Comparison of ENCODE assay signal across 14 cellular contexts in the genomic region with DNA sequence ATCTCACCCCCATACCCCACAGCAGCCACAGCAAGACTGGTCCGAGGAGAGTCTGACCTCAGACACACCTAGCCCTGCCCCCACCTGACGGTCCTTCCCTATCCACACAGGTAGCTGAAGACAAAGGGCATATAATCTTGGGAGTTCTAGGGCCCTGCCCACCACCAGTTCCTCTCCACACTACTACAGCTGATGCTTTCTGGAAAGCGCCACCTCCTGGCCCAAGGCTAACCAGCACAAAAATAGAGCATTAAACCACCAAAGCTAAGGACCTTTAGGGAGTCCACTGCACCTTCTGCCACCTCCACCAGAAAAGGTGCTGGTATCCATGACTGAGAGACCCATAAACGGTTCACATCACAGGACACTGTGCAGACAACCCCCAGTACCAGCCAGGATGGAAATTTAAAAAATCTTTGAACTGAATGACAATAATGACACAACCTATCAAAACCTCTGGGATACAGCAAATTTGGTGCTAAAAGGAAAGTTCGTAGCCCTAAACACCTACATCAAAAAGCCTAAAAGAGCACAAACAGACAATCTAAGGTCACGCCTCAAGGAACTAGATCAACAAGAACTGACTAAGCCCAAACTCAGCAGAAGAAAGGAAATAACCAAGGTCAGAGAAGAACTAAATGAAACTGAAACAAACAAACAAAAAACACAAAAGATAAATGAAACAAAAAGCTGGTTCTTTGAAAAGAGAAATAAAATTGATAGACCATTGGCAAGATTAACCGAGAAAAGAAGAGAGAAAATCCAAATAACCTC.
DNase-seq lines count a peak whose midpoint lies in the region; ATAC-seq, FAIRE-seq and TF ChIP-seq lines count a peak whose summit lies in the region.
"Had no signal": no experiment of that assay in that cellular context is flagged by ENCODE, and none has a peak within 500 bp of the region (broad histone marks: within the 10 kb centered on the region; RNA-seq: fewer than 3 reads in every experiment).

No MANE protein-coding gene starts in this region.

- FAIRE-seq in GM12878 (lab: Jason Lieb, UNC) = no peak

- RAD21 ChIA-PET in GM12878 (lab: Charles Lee; ENCODE audit: unreplicated experiment) = interaction anchor here (1.2 to 1.3 kb wide), 2 partner anchors 8 to 95 kb away, joined by 3 read pairs; no protein-coding TSS in a partner anchor

- no peak for TF ChIP-seq RAD21 in GM12878 (IDR thresholded peaks at IDR 0.05; ENCODE audit: insufficient read depth, low read depth, low read length)

- H3K4me2 ChIP-seq in PC-3 (ENCODE audit: low read length) = no peak overlapping the region
- no peak overlapping the region for H3K4me2 ChIP-seq in GM12878 (ENCODE audit: control insufficient read depth, insufficient read depth)

- CTCF ChIA-PET in PC-3 (lab: Charles Lee) (no interaction called here), GM12878 (lab: Yijun Ruan, JAX) (interaction anchor here (1.0 to 3.3 kb wide), 4 partner anchors 8 to 1310 kb away, joined by 3 to 23 read pairs (median 4); no protein-coding TSS in a partner anchor)

- H3K4me3 ChIP-seq in PC-3 (ENCODE audit: low read length) (no peak overlapping the region), GM12878 (no peak overlapping the region)
- H3K4me3 ChIP-seq: HAP-1, thyroid gland had no signal

- 29% methylated on average over 7 of the region's 7 CpGs for WGBS in GM12878 (ENCODE audit: insufficient coverage, insufficient replicate concordance, low lambda C conversion rate, missing lambda C conversion rate)

- peak overlapping the region; percentile 62 for H3K4me3 Mint-ChIP-seq in natural killer cell treated with Interleukin-12 subunit alpha and Interleukin-12 subunit beta and Interleukin-15 and Interleukin-18, amount 100 ng/mL, for 72 hours
- no peak overlapping the region for H3K4me3 Mint-ChIP-seq in natural killer cell
- H3K4me3 Mint-ChIP-seq: nephron had no signal

- no peaks in the 10 kb centered on the region for H3K36me3 ChIP-seq in PC-3 (ENCODE audit: low read depth, low read length)
- H3K36me3 ChIP-seq in GM12878 (ENCODE audit: control insufficient read depth in 2 of 2, insufficient read depth in 2 of 2, low read length in 1 of 2) = no peaks in the 10 kb centered on the region
- H3K36me3 ChIP-seq: HAP-1, thyroid gland had no signal

- intact Hi-C loops in natural killer cell (cut with micrococcal nuclease) (no loop called here), PC-3 (cut with micrococcal nuclease) (loop anchor here (5.0 kb wide), 1 partner anchor 83 kb away; no protein-coding TSS in a partner anchor), GM12878 (cut with micrococcal nuclease; ENCODE audit: unreplicated experiment) (no loop called here)

- TF ChIP-seq CTCF in natural killer cell (IDR thresholded peaks at IDR 0.05) (no peak), PC-3 (conservative IDR thresholded peaks at IDR 0.05; ENCODE audit: low read depth, low read length) (peak; percentile 52), GM12878 (IDR thresholded peaks at IDR 0.05 in 2 of 3, conservative IDR thresholded peaks at IDR 0.05 in 1 of 3; ENCODE audit: control insufficient read depth in 2 of 3, extremely low read depth in 1 of 3, insufficient read depth in 1 of 3, low read depth in 3 of 3, low read length in 3 of 3) (0 out of 6 replicates have a peak, but pooled peaks of 2 of the 3 experiments have one; percentile 13 to 21)

- TF ChIP-seq EP300 in GM12878 (IDR thresholded peaks at IDR 0.05; ENCODE audit: borderline replicate concordance in 1 of 2, control insufficient read depth in 1 of 2, low read depth in 2 of 2, low read length in 2 of 2) = no peak

- TF ChIP-seq POLR2A in GM12878 (IDR thresholded peaks at IDR 0.05; ENCODE audit: low read depth, low read length) = no peak

- H2AFZ ChIP-seq in PC-3 (ENCODE audit: low read length) (no peak overlapping the region), GM12878 (ENCODE audit: control insufficient read depth, low read depth, low read length) (no peak overlapping the region)

- H3K27ac ChIP-seq in PC-3 (ENCODE audit: low read length) (no peak overlapping the region), GM12878 (ENCODE audit: control insufficient read depth, insufficient read depth) (no peak overlapping the region)
- H3K27ac ChIP-seq: thyroid gland had no signal

- H3K9ac ChIP-seq in PC-3 (ENCODE audit: low read length) = no peak overlapping the region
- no peak overlapping the region for H3K9ac ChIP-seq in GM12878 (ENCODE audit: control insufficient read depth, insufficient read depth, low read length)

- H3K27me3 Mint-ChIP-seq in natural killer cell treated with Interleukin-12 subunit alpha and Interleukin-12 subunit beta and Interleukin-15 and Interleukin-18, amount 100 ng/mL, for 72 hours = peaks cover 0 to 14% of the 10 kb centered on the region in 2 donors
- H3K27me3 Mint-ChIP-seq in natural killer cell (ENCODE audit: low read depth in 2 of 2) = peaks cover 21 to 34% of the 10 kb centered on the region in 2 donors

- no peak for DNase-seq in natural killer cell treated with Interleukin-12 subunit alpha and Interleukin-12 subunit beta and Interleukin-15 and Interleukin-18, amount 100 ng/mL, for 72 hours (ENCODE audit: low spot score)
- no peak for DNase-seq in natural killer cell
- DNase-seq in PC-3 = peak; percentile 21
- no peak for DNase-seq in GM12878 (ENCODE audit: low read depth, low spot score)
- DNase-seq in stimulated activated CD8-positive, alpha-beta memory T cell treated with anti-CD3 and anti-CD28 coated beads, Interleukin-4, amount 100 ng/mL, for 48 hours = peak; percentile 32
- DNase-seq in NCI-H1694 treated with DMSO at 0.1 percent for 48 hours (lab: John Stamatoyannopoulos, UW) = no peak
- no peak for DNase-seq in SW480 (ENCODE audit: low spot score)
- DNase-seq: C1 segment of cervical spinal cord, NCI-H1436 treated with DMSO at 0.1 percent for 48 hours, RPMI8226 had no signal

- H3K4me1 ChIP-seq in PC-3 (ENCODE audit: insufficient read depth, low read length) = no peaks in the 10 kb centered on the region
- no peaks in the 10 kb centered on the region for H3K4me1 ChIP-seq in GM12878 (ENCODE audit: control insufficient read depth, insufficient read depth, low read length)
- H3K4me1 ChIP-seq: HAP-1 had no signal

- H3K9me3 ChIP-seq in PC-3 (ENCODE audit: low read length) (no peaks in the 10 kb centered on the region), GM12878 (replicated peaks; ENCODE audit: control insufficient read depth, insufficient read depth, low read length) (no peaks in the 10 kb centered on the region)
- H3K9me3 ChIP-seq: HAP-1, thyroid gland had no signal

- H3K4me1 Mint-ChIP-seq in natural killer cell treated with Interleukin-12 subunit alpha and Interleukin-12 subunit beta and Interleukin-15 and Interleukin-18, amount 100 ng/mL, for 72 hours (ENCODE audit: low read depth in 2 of 2) = peaks cover 10 to 21% of the 10 kb centered on the region in 2 donors
- peaks cover 10 to 11% of the 10 kb centered on the region in 2 donors for H3K4me1 Mint-ChIP-seq in natural killer cell
- H3K4me1 Mint-ChIP-seq: nephron had no signal

- SMC1A ChIA-PET in GM12878 (lab: Charles Lee; ENCODE audit: uncharacterized antibody, unreplicated experiment) = no interaction called here

- H3K9me2 ChIP-seq in PC-3 (replicated peaks; ENCODE audit: low read length) = no peaks in the 10 kb centered on the region

- H4K20me1 ChIP-seq in PC-3 (ENCODE audit: low read length) (no peaks in the 10 kb centered on the region), GM12878 (ENCODE audit: control insufficient read depth, insufficient read depth) (no peaks in the 10 kb centered on the region)

- no peaks in the 10 kb centered on the region for H3F3A ChIP-seq in PC-3 (ENCODE audit: low read length, unreplicated experiment)

- H3K27me3 ChIP-seq in PC-3 (ENCODE audit: low read length) (no peaks in the 10 kb centered on the region), GM12878 (replicated peaks in 1 of 2; ENCODE audit: control insufficient read depth in 2 of 2, insufficient read depth in 2 of 2, low read length in 1 of 2) (no peaks in the 10 kb centered on the region; a peak in 1 of 4 replicates)
- H3K27me3 ChIP-seq: thyroid gland had no signal

- peaks cover 7% of the 10 kb centered on the region for H3K36me3 Mint-ChIP-seq in natural killer cell treated with Interleukin-12 subunit alpha and Interleukin-12 subunit beta and Interleukin-15 and Interleukin-18, amount 100 ng/mL, for 72 hours
- H3K36me3 Mint-ChIP-seq in natural killer cell = no peaks in the 10 kb centered on the region

- in situ Hi-C loops in GM12878 (cut with MboI) = no loop called here

- H3K27ac Mint-ChIP-seq in natural killer cell treated with Interleukin-12 subunit alpha and Interleukin-12 subunit beta and Interleukin-15 and Interleukin-18, amount 100 ng/mL, for 72 hours = peak overlapping the region; percentile 40 to 72
- peak overlapping the region in 1 of 2 donors; percentile 37 for H3K27ac Mint-ChIP-seq in natural killer cell
- H3K27ac Mint-ChIP-seq: nephron had no signal

- BruUV-seq in PC-3 (replicated peaks; lab: Mats Ljungman, UMichigan) = no TSS peak
- BruUV-seq in GM12878 (replicated peaks; lab: Mats Ljungman, UMichigan) = no TSS peak

- POLR2A ChIA-PET in PC-3 (lab: Charles Lee; ENCODE audit: unreplicated experiment) = no interaction called here
- POLR2A ChIA-PET in GM12878 (lab: Charles Lee) = no interaction called here

- no peaks in the 10 kb centered on the region for H3K9me3 Mint-ChIP-seq in natural killer cell treated with Interleukin-12 subunit alpha and Interleukin-12 subunit beta and Interleukin-15 and Interleukin-18, amount 100 ng/mL, for 72 hours
- no peaks in the 10 kb centered on the region for H3K9me3 Mint-ChIP-seq in natural killer cell

- peak in 1 of 2 donors; percentile 61 for ATAC-seq in natural killer cell treated with Interleukin-12 subunit alpha and Interleukin-12 subunit beta and Interleukin-15 and Interleukin-18, amount 100 ng/mL, for 72 hours
- ATAC-seq in natural killer cell (no peak), PC-3 (no peak), GM12878 (no peak), HG02938 (IDR thresholded peaks at IDR 0.05; ENCODE audit: unreplicated experiment) (no peak)

- H3K79me2 ChIP-seq in PC-3 (ENCODE audit: low read length) = no peaks in the 10 kb centered on the region
- H3K79me2 ChIP-seq in GM12878 (ENCODE audit: control insufficient read depth, insufficient read depth, low read length) = no peaks in the 10 kb centered on the region

TF ChIP-seq in GM12878, 131 proteins besides CTCF, POLR2A, EP300 and RAD21 (continues in another document):
- TF ChIP-seq RCOR1 (conservative IDR thresholded peaks at IDR 0.05; ENCODE audit: low read depth, low read length) (no peak), ZNF384 (IDR thresholded peaks at IDR 0.05; ENCODE audit: borderline replicate concordance, low read depth, low read length) (no peak), CHD1 (IDR thresholded peaks at IDR 0.05; ENCODE audit: low read depth, low read length) (no peak), BMI1 (IDR thresholded peaks at IDR 0.05; ENCODE audit: borderline replicate concordance) (no peak)
- TF ChIP-seq, protein P1, sequence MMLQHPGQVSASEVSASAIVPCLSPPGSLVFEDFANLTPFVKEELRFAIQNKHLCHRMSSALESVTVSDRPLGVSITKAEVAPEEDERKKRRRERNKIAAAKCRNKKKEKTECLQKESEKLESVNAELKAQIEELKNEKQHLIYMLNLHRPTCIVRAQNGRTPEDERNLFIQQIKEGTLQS (IDR thresholded peaks at IDR 0.05; ENCODE audit: borderline replicate concordance, extremely low read depth, low read depth, low read length) = no peak

Comparison
In these comparisons a context has a peak if more than half of its experiments do, and no peak if none do; other contexts are left out.
1. DNase-seq: peak in PC-3 (single experiment) and stimulated activated CD8-positive, alpha-beta memory T cell treated with anti-CD3 and anti-CD28 coated beads, Interleukin-4, amount 100 ng/mL, for 48 hours (single experiment); none in natural killer cell treated with Interleukin-12 subunit alpha and Interleukin-12 subunit beta and Interleukin-15 and Interleukin-18, amount 100 ng/mL, for 72 hours (single experiment), natural killer cell (single experiment), GM12878 (single experiment), NCI-H1694 treated with DMSO at 0.1 percent for 48 hours (single experiment) and SW480 (single experiment).